ENCODE assay signal across 20 cellular contexts in the genomic region with DNA sequence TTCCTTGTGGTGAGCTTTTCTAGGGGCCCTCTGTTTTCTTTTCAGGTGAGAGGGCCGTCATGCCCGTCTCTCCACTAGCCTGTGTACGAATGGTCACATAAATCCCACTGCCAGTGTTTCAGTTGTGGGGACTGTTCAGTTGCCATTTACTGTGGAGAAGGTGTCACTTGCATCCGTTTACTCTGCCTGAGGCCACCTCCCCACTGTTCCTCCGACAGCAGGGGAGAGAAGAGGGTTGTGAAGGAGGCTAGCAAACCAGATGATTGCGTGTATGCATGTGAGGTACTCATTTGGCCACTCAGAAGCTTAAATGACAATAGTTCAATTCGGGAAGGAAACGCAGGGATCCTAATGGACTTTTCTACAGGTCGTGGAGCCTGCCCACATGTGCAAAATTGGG. TPM values are rescaled to one million over a fixed set of nuclear protein-coding genes. Genes with fewer than 3 reads are reported as not detected.
DNase-seq lines count a peak whose midpoint lies in the region; ATAC-seq and TF ChIP-seq lines count a peak whose summit lies in the region.
"Had no signal": no experiment of that assay in that cellular context is flagged by ENCODE, and none has a peak within 500 bp of the region (broad histone marks: within the 10 kb centered on the region; RNA-seq: fewer than 3 reads in every experiment).

No MANE protein-coding gene starts in this region.

- in situ Hi-C loops in Panc1 (cut with HindIII; ENCODE audit: low pct_unique_long_range_greater_than_20kb, low sequenced_read_pairs) = no loop called here

- H3K27me3 ChIP-seq in Panc1 (ENCODE audit: control insufficient read depth, insufficient read depth, low read length) (no peaks in the 10 kb centered on the region), hepatocyte (no peaks in the 10 kb centered on the region), MG63 (no peaks in the 10 kb centered on the region)
- H3K27me3 ChIP-seq: pancreas had no signal

- POLR2A ChIA-PET in HEK293 (lab: Yijun Ruan, JAX) (no interaction called here), Panc1 (lab: Charles Lee) (interaction anchor here (0.7 kb wide), 1 partner anchor 1219 kb away, joined by 5 read pairs; no protein-coding TSS in a partner anchor)

- H3K4me3 ChIP-seq in HEK293 (ENCODE audit: low read depth, low read length) = no peak overlapping the region
- peak overlapping the region; percentile 59 to 79 for H3K4me3 ChIP-seq in Panc1 (ENCODE audit: low read depth in 2 of 2, low read length in 2 of 2)
- no peak overlapping the region for H3K4me3 ChIP-seq in hepatocyte
- no peak overlapping the region for H3K4me3 ChIP-seq in MG63
- H3K4me3 ChIP-seq: GM12878, smooth muscle cell had no signal

- no TSS peak for BruUV-seq in Panc1 (replicated peaks; lab: Mats Ljungman, UMichigan)

- peaks cover 54% of the 10 kb centered on the region for H3K79me2 ChIP-seq in hepatocyte

- no peaks in the 10 kb centered on the region for H3K9me3 ChIP-seq in HEK293 (ENCODE audit: control insufficient read depth, insufficient read depth, low read depth, low read length)
- H3K9me3 ChIP-seq in Panc1 (ENCODE audit: control insufficient read depth, insufficient read depth, low read depth, low read length) = no peaks in the 10 kb centered on the region
- H3K9me3 ChIP-seq in hepatocyte (ENCODE audit: low read depth) = no peaks in the 10 kb centered on the region
- H3K9me3 ChIP-seq in MG63 = no peaks in the 10 kb centered on the region
- H3K9me3 ChIP-seq: pancreas had no signal

- H3K4me1 ChIP-seq in HEK293 (ENCODE audit: control insufficient read depth, insufficient read depth, low read length) (no peaks in the 10 kb centered on the region; the same call in 1 of the 2 replicates), Panc1 (ENCODE audit: control insufficient read depth, insufficient read depth, low read length) (peaks cover 36% of the 10 kb centered on the region), hepatocyte (ENCODE audit: insufficient read depth) (peaks cover 16% of the 10 kb centered on the region)

- WGBS in hepatocyte (ENCODE audit: low lambda C conversion rate, missing lambda C conversion rate) = 79% methylated on average over 9 of the region's 9 CpGs

- no peaks in the 10 kb centered on the region for H3K9me2 ChIP-seq in hepatocyte (replicated peaks; ENCODE audit: insufficient read depth)

- no peak for TF ChIP-seq CTCF in HEK293 (tag by site-specific recombination; IDR thresholded peaks at IDR 0.05)
- TF ChIP-seq CTCF in Panc1 (IDR thresholded peaks at IDR 0.05) = no peak
- no peak for TF ChIP-seq CTCF in hepatocyte (IDR thresholded peaks at IDR 0.05; ENCODE audit: poor library complexity)

- H3K36me3 ChIP-seq in HEK293 (ENCODE audit: control insufficient read depth in 2 of 2, insufficient read depth in 1 of 2, low read length in 2 of 2) (no peaks in the 10 kb centered on the region), Panc1 (ENCODE audit: control insufficient read depth, insufficient read depth, low read length) (no peaks in the 10 kb centered on the region), hepatocyte (replicated peaks; ENCODE audit: insufficient read depth, low read depth) (no peaks in the 10 kb centered on the region), MG63 (peaks cover 35% of the 10 kb centered on the region)
- H3K36me3 ChIP-seq: pancreas had no signal

- peak overlapping the region; percentile 98 for H3K4me2 ChIP-seq in hepatocyte

- H3K27ac ChIP-seq in HEK293 (ENCODE audit: extremely low read depth, low read depth, low read length) = no peak overlapping the region
- H3K27ac ChIP-seq in Panc1 (ENCODE audit: low read length) = peak overlapping the region; percentile 80
- H3K27ac ChIP-seq in hepatocyte = no peak overlapping the region
- H3K27ac ChIP-seq: pancreas had no signal

- CTCF ChIA-PET in HEK293 (lab: Yijun Ruan, JAX) = interaction anchor here (1.3 to 2.7 kb wide), 5 partner anchors 12 to 438 kb away, joined by 3 to 17 read pairs (median 5); no protein-coding TSS in a partner anchor
- CTCF ChIA-PET in Panc1 (lab: Charles Lee) = no interaction called here

- intact Hi-C loops in Panc1 (cut with micrococcal nuclease; ENCODE audit: unreplicated experiment) = no loop called here

- no peak for ATAC-seq in Panc1
- ATAC-seq in GM18520 (IDR thresholded peaks at IDR 0.05; ENCODE audit: unreplicated experiment) = no peak
- ATAC-seq: activated CD8-positive, alpha-beta memory T cell treated with anti-CD3 and anti-CD28 coated beads, Interleukin-2, amount 10 ng/mL, durations not matched to agents 7 days and 5 days; CD8-positive, alpha-beta T cell; GM12878; HCT116; pancreas; T-cell had no signal

- no peak overlapping the region for H2AFZ ChIP-seq in hepatocyte

- DNase-seq in Panc1 (ENCODE audit: low read depth, low spot score) = no peak
- DNase-seq in hepatocyte (ENCODE audit: low spot score) = no peak
- DNase-seq in superior temporal gyrus (ENCODE audit: extremely low spot score) = peak; percentile 23
- DNase-seq in MG63 = no peak
- no peak for DNase-seq in dedifferentiated amniotic fluid mesenchymal stem cell (ENCODE audit: extremely low spot score)
- DNase-seq: activated B cell treated with CpG ODN at 0.5 μM for 24 hours; activated CD8-positive, alpha-beta memory T cell treated with anti-CD3 and anti-CD28 coated beads, Interleukin-2, amount 10 ng/mL, durations not matched to agents 7 days and 5 days; CD8-positive, alpha-beta T cell; KBM-7; midbrain; NCI-H1417 treated with DMSO at 0.1 percent for 48 hours; NCI-H446 treated with DMSO at 0.1 percent for 48 hours; pancreas; stimulated activated naive CD4-positive, alpha-beta T cell treated with Interleukin-2 at 50 U/mL for 16 hours; T-cell had no signal

- peaks cover 10% of the 10 kb centered on the region for H4K20me1 ChIP-seq in hepatocyte (ENCODE audit: insufficient read depth, poor library complexity, severe bottlenecking)

TF ChIP-seq in HEK293, 187 proteins besides CTCF, POLR2A, EP300 and RAD21:
- TF ChIP-seq ZNF521 (tag by site-specific recombination; IDR thresholded peaks at IDR 0.05) (no peak), ZIC2 (tag by site-specific recombination; IDR thresholded peaks at IDR 0.05) (peak; percentile 59)
TF ChIP-seq in HEK293: peak in this region for 1.

RNA-seq across cellular contexts. Expression of a gene that starts 3.3 kb away (rescaled TPM):
- 50.1 TPM for total RNA-seq in Panc1 (2021; ENCODE audit: unreplicated experiment)
- 25.5 TPM for polyA plus RNA-seq in Panc1 (2012; ENCODE audit: insufficient read length)
- total RNA-seq in hepatocyte = 16.5 and 19.7 TPM in 2 replicates
- 10.6 and 13.0 TPM in 2 replicates for polyA plus RNA-seq in hepatocyte
- 15.1 and 28.9 TPM in 2 replicates for total RNA-seq in MG63 (2014; rRNA removed; shearing (Covaris generic); ENCODE audit: low replicate concordance)

Comparison
In these comparisons a context has a peak if more than half of its experiments do, and no peak if none do; other contexts are left out.
1. H3K4me3 ChIP-seq: peak in Panc1 (2 of 2); none in HEK293 (single experiment), hepatocyte (single experiment) and MG63 (single experiment).